In the genomic region with DNA sequence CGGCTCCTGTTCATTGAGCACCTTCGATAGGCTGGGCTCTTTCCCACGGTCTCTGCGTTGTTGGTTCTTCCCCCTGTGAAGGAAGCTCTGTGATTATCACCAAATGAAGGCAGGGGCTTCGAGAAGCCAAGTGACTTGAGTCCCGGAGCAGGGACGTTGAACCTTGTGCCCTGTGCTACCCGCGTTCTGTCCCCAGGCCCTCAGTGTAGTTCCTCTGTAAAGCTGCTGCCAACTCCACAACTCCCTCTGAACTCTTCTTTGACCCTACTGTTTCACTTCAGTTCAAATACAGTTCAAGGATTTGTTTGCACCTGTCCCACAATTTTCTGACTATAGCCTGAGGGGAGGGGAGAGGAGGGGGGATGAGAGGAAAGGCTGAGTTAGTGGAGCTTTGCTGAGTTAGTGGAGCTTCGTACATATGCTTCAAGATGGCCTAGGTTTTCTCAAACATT, we compare ENCODE assay signal across 8 cellular contexts. TPM values are rescaled to one million over a fixed set of nuclear protein-coding genes. Genes with fewer than 3 reads are reported as not detected.
DNase-seq lines count a peak whose midpoint lies in the region; ATAC-seq and TF ChIP-seq lines count a peak whose summit lies in the region.

No MANE protein-coding gene starts in this region.

- peak overlapping the region; percentile 92 to 99 (median 98) for H3K27ac Mint-ChIP-seq in naive B cell

- no peaks in the 10 kb centered on the region for H3K9me3 ChIP-seq in colonic mucosa

- peak overlapping the region; percentile 88 to 95 (median 93) for H3K4me3 Mint-ChIP-seq in naive B cell

- peak overlapping the region; percentile 30 for H3K4me3 ChIP-seq in colonic mucosa

- peak overlapping the region; percentile 52 to 73 for H3K9ac ChIP-seq in colonic mucosa (ENCODE audit: low read depth in 2 of 2, low read length in 2 of 2)

- peaks cover 11 to 21% (median 14%) of the 10 kb centered on the region in 3 donors for H3K4me1 Mint-ChIP-seq in naive B cell

- TF ChIP-seq CTCF in colonic mucosa (IDR thresholded peaks at IDR 0.05): no peak

- H3K27ac ChIP-seq in colonic mucosa: peak overlapping the region; percentile 93

- no peaks in the 10 kb centered on the region for H3K36me3 ChIP-seq in colonic mucosa

- intact Hi-C loops in colonic mucosa (cut with DNase I): no loop called here

- H3K4me1 ChIP-seq in colonic mucosa: no peaks in the 10 kb centered on the region

- peaks cover 0 to 8% (median 0%) of the 10 kb centered on the region in 7 donors for H3K9me3 Mint-ChIP-seq in naive B cell

- H3K27me3 Mint-ChIP-seq in naive B cell: no peaks in the 10 kb centered on the region

- DNase-seq in NCI-H2107 (lab: John Stamatoyannopoulos, UW): peak; percentile 60
- DNase-seq in colonic mucosa: no peak
- no peak for DNase-seq in naive B cell
- DNase-seq in Kasumi-1 (lab: John Stamatoyannopoulos, UW): no peak
- DNase-seq in effector CD8-positive, alpha-beta T cell (lab: John Stamatoyannopoulos, UW): no peak
- no peak for DNase-seq in NCI-H226
- no peak for DNase-seq in AG20443 (ENCODE audit: low spot score)

- H3K27me3 ChIP-seq in colonic mucosa: no peaks in the 10 kb centered on the region

- ATAC-seq in GM19043 (IDR thresholded peaks at IDR 0.05; ENCODE audit: low read depth, unreplicated experiment) (peak; percentile 8), naive B cell (ENCODE audit: low read depth in 2 of 2) (no peak)

- H3K36me3 Mint-ChIP-seq in naive B cell: no peaks in the 10 kb centered on the region

RNA-seq across cellular contexts. Expression of a gene that starts 0.6 kb away (rescaled TPM):
- total RNA-seq in colonic mucosa: 10 to 100 TPM; 21.4 to 31.0 TPM
- polyA plus RNA-seq in naive B cell (ENCODE audit: low read depth in 6 of 6): 10 to 100 TPM in 5 of 6 donors, 1 to 10 TPM in 1; 7.2 to 27.1 (median 20.1) TPM
